Comparison of ENCODE assay signal across 19 cellular contexts in genomic region chr10:75525067-75525466, GRCh38.
DNase-seq lines count a peak whose midpoint lies in the region; ATAC-seq and TF ChIP-seq lines count a peak whose summit lies in the region.
"Had no signal": no experiment of that assay in that cellular context is flagged by ENCODE, and none has a peak within 500 bp of the region (broad histone marks: within the 10 kb centered on the region; RNA-seq: fewer than 3 reads in every experiment).

No MANE protein-coding gene starts in this region.

- H3K36me3 Mint-ChIP-seq in naive thymus-derived CD8-positive, alpha-beta T cell, result no peaks in the 10 kb centered on the region

- no peaks in the 10 kb centered on the region for H3K9me3 ChIP-seq in left lung
- H3K9me3 ChIP-seq: A549 had no signal

- no peak for TF ChIP-seq CTCF in left lung (IDR thresholded peaks at IDR 0.05)

- POLR2A ChIA-PET in naive thymus-derived CD8-positive, alpha-beta T cell (lab: Charles Lee), result no interaction called here

- no peaks in the 10 kb centered on the region for H3K27me3 ChIP-seq in left lung

- H3K4me3 ChIP-seq in left lung, result no peak overlapping the region
- H3K4me3 ChIP-seq: A549; BLaER1 treated with 17β-estradiol and CSF1 and Interleukin-3, amounts not matched to agents 10 nM and 100 nM; GM23338; K562 had no signal

- peak; percentile 22 for ATAC-seq in left lung
- ATAC-seq in naive thymus-derived CD8-positive, alpha-beta T cell, result no peak
- ATAC-seq: A549, GM23338, HCT116, K562, T-helper 17 cell had no signal

- no peak overlapping the region for H3K4me3 Mint-ChIP-seq in naive thymus-derived CD8-positive, alpha-beta T cell
- H3K4me3 Mint-ChIP-seq: GM23338, T-helper 17 cell had no signal

- H3K36me3 ChIP-seq in left lung, result no peaks in the 10 kb centered on the region
- H3K36me3 ChIP-seq: BLaER1 treated with 17β-estradiol and CSF1 and Interleukin-3, amounts not matched to agents 10 nM and 100 nM had no signal

- peaks cover 0 to 6% (median 0%) of the 10 kb centered on the region in 9 donors for H3K9me3 Mint-ChIP-seq in naive thymus-derived CD8-positive, alpha-beta T cell
- H3K9me3 Mint-ChIP-seq: GM23338 had no signal

- no peak overlapping the region for H3K27ac Mint-ChIP-seq in naive thymus-derived CD8-positive, alpha-beta T cell
- H3K27ac Mint-ChIP-seq: GM23338, T-helper 17 cell had no signal

- no peaks in the 10 kb centered on the region for H3K4me1 Mint-ChIP-seq in naive thymus-derived CD8-positive, alpha-beta T cell
- H3K4me1 Mint-ChIP-seq: T-helper 17 cell had no signal

- no peak overlapping the region for H3K27ac ChIP-seq in left lung
- H3K27ac ChIP-seq: BLaER1 treated with 17β-estradiol and CSF1 and Interleukin-3, amounts not matched to agents 10 nM and 100 nM; RWPE1 had no signal

- DNase-seq in NCI-H526 (lab: John Stamatoyannopoulos, UW), result peak; percentile 8 to 36
- DNase-seq in NCI-H526 treated with DMSO at 0.1 percent for 48 hours (lab: John Stamatoyannopoulos, UW), result no peak
- DNase-seq in NCI-H1105 (lab: John Stamatoyannopoulos, UW), result peak; percentile 14
- DNase-seq in NCI-H510A (lab: John Stamatoyannopoulos, UW), result peak; percentile 17
- DNase-seq in left lung, result no peak
- no peak for DNase-seq in DMS114 treated with DMSO at 0.1 percent for 48 hours (lab: John Stamatoyannopoulos, UW; ENCODE audit: unreplicated experiment)
- no peak for DNase-seq in naive thymus-derived CD8-positive, alpha-beta T cell
- DNase-seq in activated T-cell treated with anti-CD3 and anti-CD28 coated beads, Interleukin-2, amount 50 U/mL, for 48 hours, result no peak
- DNase-seq: DMS 273 treated with DMSO at 0.1 percent for 48 hours, NCI-H1048, NCI-H2081 treated with DMSO at 0.1 percent for 48 hours, NCI-H446 treated with DMSO at 0.1 percent for 48 hours, T-helper 17 cell had no signal

- intact Hi-C loops in left lung (cut with DNase I), result no loop called here

- peaks cover 20 to 61% (median 32%) of the 10 kb centered on the region in 5 donors for H3K27me3 Mint-ChIP-seq in naive thymus-derived CD8-positive, alpha-beta T cell

- peaks cover 0 to 20% of the 10 kb centered on the region in 2 donors for H3K4me1 ChIP-seq in left lung

Comparison
In these comparisons a context has a peak if more than half of its experiments do, and no peak if none do; other contexts are left out.
1. DNase-seq: peak in NCI-H526 (2 of 2), NCI-H1105 (single experiment) and NCI-H510A (single experiment); none in NCI-H526 treated with DMSO at 0.1 percent for 48 hours (single experiment), left lung (0 of 2), DMS114 treated with DMSO at 0.1 percent for 48 hours (single experiment), naive thymus-derived CD8-positive, alpha-beta T cell (0 of 10) and activated T-cell treated with anti-CD3 and anti-CD28 coated beads, Interleukin-2, amount 50 U/mL, for 48 hours (0 of 2).